Comparison of ENCODE assay signal across 8 cellular contexts in the genomic region with DNA sequence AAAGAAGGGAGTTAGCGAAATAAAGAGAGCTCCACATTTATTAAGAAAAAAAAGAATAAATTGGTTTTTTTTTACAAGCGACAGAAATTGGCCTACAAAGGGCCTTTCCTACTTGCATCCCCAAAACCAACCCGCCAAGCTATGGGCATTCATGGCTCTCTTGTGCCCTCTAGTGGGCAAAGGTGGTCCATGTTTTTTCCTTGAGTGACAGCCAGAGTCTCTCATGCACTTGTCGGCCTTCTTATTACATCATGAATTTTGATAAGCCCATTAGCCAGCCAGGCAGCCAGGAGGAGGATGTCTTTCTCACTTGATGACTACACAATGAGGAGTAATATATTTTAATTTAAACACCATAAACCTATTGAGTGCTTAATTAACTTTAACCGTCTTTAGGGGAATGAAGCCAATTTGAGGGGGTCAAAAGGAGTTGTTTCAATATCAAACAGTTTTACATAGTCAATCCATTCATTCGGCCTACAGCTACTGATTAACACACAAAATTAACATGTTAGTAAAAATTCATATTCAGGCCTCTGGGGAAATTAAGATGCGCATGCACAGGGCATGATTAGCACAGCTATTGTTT.
A peak's percentile ranks its signal among the peaks of the same experiment; 100 is the strongest.
DNase-seq lines count a peak whose midpoint lies in the region; ATAC-seq and TF ChIP-seq lines count a peak whose summit lies in the region.

No MANE protein-coding gene starts in this region.

- H3K4me1 Mint-ChIP-seq in Calu3 (ENCODE audit: low read depth, unreplicated experiment), result peaks cover 7% of the 10 kb centered on the region
- H3K4me1 Mint-ChIP-seq in naive B cell, result no peaks in the 10 kb centered on the region

- H3K4me3 Mint-ChIP-seq in Calu3 (ENCODE audit: low read depth, unreplicated experiment), result no peak overlapping the region
- H3K4me3 Mint-ChIP-seq in naive B cell, result no peak overlapping the region

- no peaks in the 10 kb centered on the region for H3K36me3 Mint-ChIP-seq in Calu3 (ENCODE audit: insufficient read depth, unreplicated experiment)
- H3K36me3 Mint-ChIP-seq in naive B cell, result no peaks in the 10 kb centered on the region

- BruUV-seq in Calu3 (replicated peaks; lab: Mats Ljungman, UMichigan), result no TSS peak

- H3K9me3 Mint-ChIP-seq in Calu3 (ENCODE audit: low read depth, unreplicated experiment) (no peaks in the 10 kb centered on the region), naive B cell (no peaks in the 10 kb centered on the region)

- H3K9ac ChIP-seq in NT2/D1 (ENCODE audit: insufficient read length, low read depth), result no peak overlapping the region

- H3K27ac Mint-ChIP-seq in Calu3 (ENCODE audit: unreplicated experiment) (no peak overlapping the region), naive B cell (peak overlapping the region in 1 of 6 donors; percentile 2)

- intact Hi-C loops in Calu3 (cut with micrococcal nuclease; ENCODE audit: unreplicated experiment), result loop anchor here (2.0 to 10.0 kb wide), 4 partner anchors 120 to 780 kb away; no protein-coding TSS in a partner anchor

- no peaks in the 10 kb centered on the region for H3K9me3 ChIP-seq in NT2/D1 (ENCODE audit: insufficient read depth, low read length)

- peaks cover 54% of the 10 kb centered on the region for H3K27me3 Mint-ChIP-seq in Calu3 (ENCODE audit: unreplicated experiment)
- H3K27me3 Mint-ChIP-seq in naive B cell, result peaks cover 4 to 10% (median 6%) of the 10 kb centered on the region in 3 donors

- CTCF ChIA-PET in Calu3 (lab: Charles Lee), result interaction anchor here (0.9 to 1.6 kb wide), 4 partner anchors 124 to 1069 kb away, joined by 3 to 12 read pairs (median 5); no protein-coding TSS in a partner anchor

- ATAC-seq in GM21367 (IDR thresholded peaks at IDR 0.05; ENCODE audit: unreplicated experiment) (peak; percentile 81), naive B cell (ENCODE audit: low read depth in 2 of 2) (peak; percentile 43 to 68)

- no peak overlapping the region for H3K4me3 ChIP-seq in NT2/D1 (ENCODE audit: insufficient read length, low read depth)

- no peaks in the 10 kb centered on the region for H3K36me3 ChIP-seq in NT2/D1 (ENCODE audit: insufficient read depth, insufficient read length, low read length)

- H3K4me1 ChIP-seq in NT2/D1 (ENCODE audit: insufficient read depth, insufficient read length), result no peaks in the 10 kb centered on the region

- peak; percentile 74 for TF ChIP-seq CTCF in Calu3 (IDR thresholded peaks at IDR 0.05; ENCODE audit: unreplicated experiment)

- DNase-seq in Calu3 (peak; percentile 85), HUDEP-2 (lab: John Stamatoyannopoulos, UW; ENCODE audit: unreplicated experiment in 76 of 76) (peak in 72 of 76 experiments; percentile 1 to 89 (median 64)), NT2/D1 (ENCODE audit: low read depth, low spot score) (peak; percentile 69), epidermal melanocyte (ENCODE audit: insufficient read length, low spot score) (peak; percentile 49), naive B cell (peak; percentile 64)
- DNase-seq in activated CD8-positive, alpha-beta memory T cell treated with anti-CD3 and anti-CD28 coated beads, Interleukin-2, amount 50 U/mL, for 1 hour (ENCODE audit: extremely low read depth), result peak; percentile 40
- peak; percentile 51 to 70 for DNase-seq in stimulated activated CD8-positive, alpha-beta memory T cell treated with anti-CD3 and anti-CD28 coated beads, Interleukin-7, amount 100 ng/mL, for 4 hours (ENCODE audit: low read depth in 2 of 2)

- no peaks in the 10 kb centered on the region for H3K27me3 ChIP-seq in NT2/D1 (ENCODE audit: insufficient read depth, insufficient read length)
